Comparison of ENCODE assay signal across 19 cellular contexts in the genomic region with DNA sequence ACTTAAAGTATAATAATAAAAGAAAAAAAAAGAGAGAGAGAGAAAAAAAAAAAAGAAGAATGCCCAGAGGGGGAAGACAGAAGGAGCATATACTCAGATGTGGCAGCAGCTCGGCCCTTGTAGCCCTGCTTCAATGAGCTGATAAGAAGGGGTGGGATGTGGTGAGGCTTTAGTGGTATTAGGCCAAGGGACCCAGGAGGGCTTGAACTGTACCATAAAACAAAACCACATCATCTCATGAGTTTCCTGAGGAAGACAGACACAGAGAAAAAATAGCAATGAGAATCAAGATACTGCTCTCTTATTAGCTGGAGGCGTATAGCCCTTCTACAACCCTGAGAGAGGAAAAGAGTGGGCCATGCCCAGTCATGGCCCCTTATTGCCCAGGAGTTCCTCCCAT.
DNase-seq lines count a peak whose midpoint lies in the region; ATAC-seq and TF ChIP-seq lines count a peak whose summit lies in the region.
"Had no signal": no experiment of that assay in that cellular context is flagged by ENCODE, and none has a peak within 500 bp of the region (broad histone marks: within the 10 kb centered on the region; RNA-seq: fewer than 3 reads in every experiment).

No MANE protein-coding gene starts in this region.

- H4K20me1 ChIP-seq in BLaER1: peaks cover 12% of the 10 kb centered on the region

- peak; percentile 37 to 57 (median 41) for ATAC-seq in T-cell (replicated peaks in 1 of 4)
- peak; percentile 81 for ATAC-seq in effector memory CD8-positive, alpha-beta T cell (replicated peaks)
- no peak for ATAC-seq in CD4-positive, alpha-beta T cell (ENCODE audit: poor library complexity)
- ATAC-seq: A549 had no signal

- TF ChIP-seq CTCF in CD4-positive, alpha-beta T cell (IDR thresholded peaks at IDR 0.05): no peak

- H3K4me3 Mint-ChIP-seq in CD4-positive, alpha-beta memory T cell: peak overlapping the region in 3 of 8 donors; percentile 32 to 53 (median 39)
- peak overlapping the region in 1 of 3 donors; percentile 34 for H3K4me3 Mint-ChIP-seq in T-cell
- H3K4me3 Mint-ChIP-seq in effector memory CD8-positive, alpha-beta T cell: peak overlapping the region in 1 of 2 donors; percentile 60
- H3K4me3 Mint-ChIP-seq in CD4-positive, alpha-beta T cell: no peak overlapping the region

- no peaks in the 10 kb centered on the region for H3K36me3 Mint-ChIP-seq in CD4-positive, alpha-beta memory T cell
- H3K36me3 Mint-ChIP-seq in T-cell: peaks cover 3% of the 10 kb centered on the region
- H3K36me3 Mint-ChIP-seq in effector memory CD8-positive, alpha-beta T cell (ENCODE audit: insufficient read depth): peaks cover 3% of the 10 kb centered on the region
- no peaks in the 10 kb centered on the region for H3K36me3 Mint-ChIP-seq in CD4-positive, alpha-beta T cell (ENCODE audit: low read depth)

- H3K4me2 ChIP-seq in BLaER1: peak overlapping the region; percentile 69
- H3K4me2 ChIP-seq: A549 had no signal

- peaks cover 93% of the 10 kb centered on the region for H3K27me3 ChIP-seq in BLaER1
- no peaks in the 10 kb centered on the region for H3K27me3 ChIP-seq in CD4-positive, alpha-beta memory T cell (ENCODE audit: insufficient read depth, low read length)
- H3K27me3 ChIP-seq in CD4-positive, alpha-beta T cell (ENCODE audit: control insufficient read depth, insufficient read depth, low read length): no peaks in the 10 kb centered on the region
- H3K27me3 ChIP-seq: BE2C had no signal

- POLR2A ChIA-PET in CD4-positive, alpha-beta memory T cell (lab: Charles Lee; ENCODE audit: partially characterized antibody): no interaction called here
- POLR2A ChIA-PET in T-cell (lab: Charles Lee): interaction anchor here in 1 of 2 donors (0.5 kb wide), 1 partner anchor 79 kb away, joined by 7 read pairs; no protein-coding TSS in a partner anchor
- POLR2A ChIA-PET in CD4-positive, alpha-beta T cell (lab: Charles Lee): interaction anchor here (0.6 to 1.6 kb wide), 5 partner anchors 10 to 34 kb away, joined by 3 to 5 read pairs (median 4); no protein-coding TSS in a partner anchor

- no peak overlapping the region for H3K27ac ChIP-seq in BLaER1
- no peak overlapping the region for H3K27ac ChIP-seq in CD4-positive, alpha-beta memory T cell (ENCODE audit: low read depth, low read length)
- no peak overlapping the region for H3K27ac ChIP-seq in CD4-positive, alpha-beta T cell (ENCODE audit: low read depth, low read length)
- H3K27ac ChIP-seq: A549, RWPE1, SK-N-MC had no signal

- H3K4me3 ChIP-seq in BLaER1: no peak overlapping the region
- no peak overlapping the region for H3K4me3 ChIP-seq in CD4-positive, alpha-beta memory T cell (ENCODE audit: low read length in 2 of 2)
- H3K4me3 ChIP-seq: A549, SK-N-MC had no signal

- peaks cover 0 to 3% (median 0%) of the 10 kb centered on the region in 8 donors for H3K9me3 Mint-ChIP-seq in CD4-positive, alpha-beta memory T cell
- H3K9me3 Mint-ChIP-seq in T-cell: peaks cover 0 to 3% (median 0%) of the 10 kb centered on the region in 3 donors
- no peaks in the 10 kb centered on the region for H3K9me3 Mint-ChIP-seq in effector memory CD8-positive, alpha-beta T cell
- H3K9me3 Mint-ChIP-seq in CD4-positive, alpha-beta T cell: no peaks in the 10 kb centered on the region

- no peak overlapping the region for H3K9ac ChIP-seq in BLaER1

- intact Hi-C loops in CD4-positive, alpha-beta memory T cell (cut with micrococcal nuclease): no loop called here
- intact Hi-C loops in CD4-positive, alpha-beta T cell (cut with DNase I, micrococcal nuclease): no loop called here

- H3K4me1 ChIP-seq in BLaER1: peaks cover 26% of the 10 kb centered on the region
- peaks cover 13% of the 10 kb centered on the region for H3K4me1 ChIP-seq in CD4-positive, alpha-beta memory T cell (ENCODE audit: insufficient read depth, low read length)
- H3K4me1 ChIP-seq: A549, BE2C had no signal

- no peaks in the 10 kb centered on the region for H3K36me3 ChIP-seq in BLaER1
- H3K36me3 ChIP-seq in CD4-positive, alpha-beta memory T cell (ENCODE audit: insufficient read depth, low read length): no peaks in the 10 kb centered on the region
- H3K36me3 ChIP-seq: BE2C had no signal

- H3K27me3 Mint-ChIP-seq in CD4-positive, alpha-beta memory T cell: no peaks in the 10 kb centered on the region
- no peaks in the 10 kb centered on the region for H3K27me3 Mint-ChIP-seq in T-cell
- no peaks in the 10 kb centered on the region for H3K27me3 Mint-ChIP-seq in effector memory CD8-positive, alpha-beta T cell
- no peaks in the 10 kb centered on the region for H3K27me3 Mint-ChIP-seq in CD4-positive, alpha-beta T cell

- H3K27ac Mint-ChIP-seq in CD4-positive, alpha-beta memory T cell: peak overlapping the region in 4 of 7 donors; percentile 12 to 82 (median 64)
- H3K27ac Mint-ChIP-seq in T-cell: peak overlapping the region in 1 of 2 donors; percentile 71
- H3K27ac Mint-ChIP-seq in effector memory CD8-positive, alpha-beta T cell: peak overlapping the region; percentile 42 to 75
- H3K27ac Mint-ChIP-seq in CD4-positive, alpha-beta T cell: no peak overlapping the region

- H3K9me3 ChIP-seq in BLaER1: peaks cover 10% of the 10 kb centered on the region
- no peaks in the 10 kb centered on the region for H3K9me3 ChIP-seq in CD4-positive, alpha-beta memory T cell (ENCODE audit: control insufficient read depth in 1 of 2, low read length in 2 of 2)
- H3K9me3 ChIP-seq in CD4-positive, alpha-beta T cell (ENCODE audit: control insufficient read depth, low read length): no peaks in the 10 kb centered on the region
- H3K9me3 ChIP-seq: A549, BE2C had no signal

- CTCF ChIA-PET in CD4-positive, alpha-beta memory T cell (lab: Charles Lee; ENCODE audit: partially characterized antibody): no interaction called here
- CTCF ChIA-PET in T-cell (lab: Charles Lee): no interaction called here
- CTCF ChIA-PET in CD4-positive, alpha-beta T cell (lab: Charles Lee): no interaction called here

- DNase-seq in CD4-positive, alpha-beta memory T cell: peak in 1 of 5 donors; percentile 16
- DNase-seq in T-cell: peak in 1 of 34 experiments; percentile 3
- no peak for DNase-seq in effector memory CD8-positive, alpha-beta T cell
- DNase-seq in HuH-7.5 (ENCODE audit: low spot score): no peak
- no peak for DNase-seq in putamen (ENCODE audit: low spot score)
- DNase-seq in CD4-positive, alpha-beta T cell: no peak
- DNase-seq: BE2C, COR-L47, DMS 273 treated with DMSO at 0.1 percent for 48 hours, DMS79 treated with DMSO at 0.1 percent for 48 hours, KBM-7, NCI-H1092, NCI-H1436 treated with DMSO at 0.1 percent for 48 hours, NCI-H1930, SHP77 treated with DMSO at 0.1 percent for 48 hours had no signal

- H3K4me1 Mint-ChIP-seq in CD4-positive, alpha-beta memory T cell: peaks cover 11 to 17% (median 14%) of the 10 kb centered on the region in 4 donors
- H3K4me1 Mint-ChIP-seq in T-cell: peaks cover 15 to 30% (median 23%) of the 10 kb centered on the region in 3 donors
- H3K4me1 Mint-ChIP-seq in effector memory CD8-positive, alpha-beta T cell (ENCODE audit: low read depth in 2 of 2): peaks cover 12% of the 10 kb centered on the region in 2 donors
- H3K4me1 Mint-ChIP-seq in CD4-positive, alpha-beta T cell (ENCODE audit: low read depth): peaks cover 31% of the 10 kb centered on the region
